22 cellular contexts compared by ENCODE assay signal in the genomic region with DNA sequence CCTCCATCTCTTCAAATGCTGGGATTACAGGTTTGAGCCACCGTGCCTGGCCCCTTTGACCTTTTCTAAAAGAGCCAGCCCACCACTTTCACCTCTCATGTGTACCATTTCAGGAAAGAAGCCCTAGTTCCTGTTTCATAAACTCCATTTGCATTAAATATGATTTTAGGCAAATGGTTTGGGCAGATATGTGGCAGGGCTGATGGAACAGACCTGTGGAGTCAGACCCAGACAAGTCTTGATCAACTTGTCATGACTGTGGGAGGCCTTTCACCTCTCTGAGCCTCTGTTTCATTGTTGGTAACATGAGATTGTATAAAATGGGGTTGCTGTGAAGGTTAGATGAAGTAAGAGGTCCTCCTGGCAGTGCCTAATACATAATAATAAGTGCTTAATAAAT.
"Had no signal": no experiment of that assay in that cellular context is flagged by ENCODE, and none has a peak within 500 bp of the region (broad histone marks: within the 10 kb centered on the region; RNA-seq: fewer than 3 reads in every experiment).

No MANE protein-coding gene starts in this region.

- DNase-seq: activated B cell treated with CpG ODN at 0.5 μM for 24 hours; activated CD4-positive, alpha-beta memory T cell treated with anti-CD3 and anti-CD28 coated beads, Interleukin-2, amount 10 ng/mL, durations not matched to agents 7 days and 5 days; activated CD4-positive, alpha-beta T cell treated with anti-CD3 and anti-CD28 coated beads for 4 hours; activated effector memory CD4-positive, alpha-beta T cell treated with anti-CD3 and anti-CD28 coated beads, Interleukin-2, amount 50 U/mL, for 16 hours; activated naive CD4-positive, alpha-beta T cell treated with anti-CD3 and anti-CD28 coated beads, Interleukin-2, amount 50 U/mL, for 16 hours; activated T-cell treated with anti-CD3 and anti-CD28 coated beads, Interleukin-2, amount 50 U/mL, for 48 hours; cerebellar nuclear complex; cortex of kidney; heart right ventricle; kidney glomerular epithelial cell; left ventricle myocardium inferior; mesenchymal stem cell; naive thymus-derived CD8-positive, alpha-beta T cell; ovary; psoas muscle; right cardiac atrium; stimulated activated CD4-positive, alpha-beta T cell treated with anti-CD3 and anti-CD28 coated beads, Interleukin-2, amount 100 ng/mL, for 48 hours; upper lobe of right lung had no signal

- ATAC-seq: heart right ventricle; naive thymus-derived CD8-positive, alpha-beta T cell; psoas muscle; right cardiac atrium; upper lobe of right lung had no signal

- H3K4me1 ChIP-seq: ascending aorta, psoas muscle had no signal

- H3K4me3 ChIP-seq: ascending aorta, esophagus muscularis mucosa, heart right ventricle, left ventricle myocardium inferior, ovary, psoas muscle, thoracic aorta, upper lobe of right lung had no signal

- H3K9me3 ChIP-seq: ascending aorta, esophagus muscularis mucosa, heart right ventricle, left ventricle myocardium inferior, ovary, psoas muscle, thoracic aorta, upper lobe of right lung had no signal

- H3K36me3 ChIP-seq: ascending aorta, esophagus muscularis mucosa, heart right ventricle, left ventricle myocardium inferior, ovary, thoracic aorta, upper lobe of right lung had no signal

- H3K27me3 ChIP-seq: ascending aorta, ovary, upper lobe of right lung had no signal

- FAIRE-seq: bronchial epithelial cell had no signal

- H3K27ac ChIP-seq: ascending aorta, esophagus muscularis mucosa, heart right ventricle, left ventricle myocardium inferior, ovary, psoas muscle, thoracic aorta, upper lobe of right lung had no signal
